ENCODE assay signal across 8 cellular contexts in the genomic region with DNA sequence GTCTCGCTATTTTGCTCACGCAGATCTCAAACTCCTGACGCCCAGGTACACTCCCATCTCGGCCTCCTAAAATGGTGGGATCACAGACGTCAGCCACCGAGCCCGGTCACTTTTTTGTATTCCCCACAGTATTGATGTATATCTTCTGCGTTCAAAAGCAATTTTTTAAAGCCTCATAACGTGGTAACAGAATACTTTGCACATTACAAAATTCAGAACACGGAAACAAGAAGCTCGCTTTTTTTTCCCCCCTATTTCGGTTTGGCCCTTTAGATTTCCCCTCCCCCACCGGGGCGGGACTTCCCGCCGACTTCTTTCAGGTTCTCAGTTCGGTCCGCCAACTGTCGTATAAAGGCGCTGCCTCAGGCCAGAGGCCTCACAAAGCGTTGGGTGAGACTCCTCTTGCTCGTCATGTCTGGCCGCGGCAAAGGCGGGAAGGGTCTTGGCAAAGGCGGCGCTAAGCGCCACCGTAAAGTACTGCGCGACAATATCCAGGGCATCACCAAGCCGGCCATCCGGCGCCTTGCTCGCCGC.
DNase-seq lines count a peak whose midpoint lies in the region; ATAC-seq and TF ChIP-seq lines count a peak whose summit lies in the region.
"Not testable (repeated sequence)": the region's sequence is repeated elsewhere in the genome, so short reads cannot be mapped to it uniquely, and the experiment has no call there.

No MANE protein-coding gene starts in this region.

- peak; percentile 73 for DNase-seq in NCI-H1436 (lab: John Stamatoyannopoulos, UW)
- peak in 4 of 5 donors; percentile 33 to 84 (median 48) for DNase-seq in T-helper 1 cell
- DNase-seq in amniotic epithelial cell (ENCODE audit: low read depth) = peak; percentile 37
- DNase-seq in left cardiac atrium = not testable (repeated sequence)
- peak in 7 of 10 donors; percentile 33 to 90 (median 49) for DNase-seq in posterior cingulate gyrus

- H3K27ac ChIP-seq in 22Rv1 = peak overlapping the region; percentile 97

- ATAC-seq in GM18867 (IDR thresholded peaks at IDR 0.05; ENCODE audit: unreplicated experiment) (peak; percentile 74), HG02973 (IDR thresholded peaks at IDR 0.05; ENCODE audit: unreplicated experiment) (peak; percentile 64), left cardiac atrium (peak; percentile 92 to 95)

- intact Hi-C loops in left cardiac atrium (cut with DNase I); posterior cingulate gyrus (cut with DNase I): not testable (repeated sequence)

- TF ChIP-seq CTCF in 22Rv1 (IDR thresholded peaks at IDR 0.05) = not testable (repeated sequence)
